4 cellular contexts compared by ENCODE assay signal in genomic region chr20:31981784-31982183, GRCh38.
TF ChIP-seq lines count a peak whose summit lies in the region.

No MANE protein-coding gene starts in this region.

TF ChIP-seq in SK-N-SH treated with all-trans-retinoic acid at 6 μM for 48 hours, 23 proteins besides CTCF, POLR2A, EP300 and RAD21:
- peak; percentile 77; the same call in 1 of the 2 replicates for TF ChIP-seq ZFP3 (CRISPR knock-in tag; IDR thresholded peaks at IDR 0.05)
- no peak for TF ChIP-seq ZC3H10 (CRISPR knock-in tag; IDR thresholded peaks at IDR 0.05)
- no peak for TF ChIP-seq CSRNP3 (CRISPR knock-in tag; IDR thresholded peaks at IDR 0.05)
- TF ChIP-seq ISL1 (CRISPR knock-in tag; IDR thresholded peaks at IDR 0.05), result no peak
TF ChIP-seq in SK-N-SH treated with all-trans-retinoic acid at 6 μM for 48 hours: peak in this region for 1.

TF ChIP-seq in SK-N-SH, 30 proteins besides CTCF, POLR2A, EP300 and RAD21:
- TF ChIP-seq MAX (IDR thresholded peaks at IDR 0.05; ENCODE audit: low read depth), result no peak
- no peak for TF ChIP-seq POLR2AphosphoS5 (IDR thresholded peaks at IDR 0.05; ENCODE audit: low read depth, low read length)
- no peak for TF ChIP-seq RXRA (IDR thresholded peaks at IDR 0.05; ENCODE audit: borderline replicate concordance, low read depth)
- TF ChIP-seq FOSL2 (IDR thresholded peaks at IDR 0.05; ENCODE audit: borderline replicate concordance, low read depth), result no peak
- TF ChIP-seq FOXM1 (IDR thresholded peaks at IDR 0.05; ENCODE audit: low read depth), result no peak
- TF ChIP-seq IRF3 (IDR thresholded peaks at IDR 0.05; ENCODE audit: low read depth, low read length), result no peak
- no peak for TF ChIP-seq USF1 (IDR thresholded peaks at IDR 0.05; ENCODE audit: borderline replicate concordance, low read depth)
- no peak for TF ChIP-seq YY1 (IDR thresholded peaks at IDR 0.05; ENCODE audit: low read depth)

TF ChIP-seq in PFSK-1, 5 proteins besides CTCF, POLR2A, EP300 and RAD21:
- TF ChIP-seq REST (IDR thresholded peaks at IDR 0.05; ENCODE audit: insufficient read depth in 1 of 2, low read depth in 2 of 2, low read length in 2 of 2) (peak; percentile 31 to 62; a peak in 1 of 4 replicates), TAF1 (IDR thresholded peaks at IDR 0.05; ENCODE audit: borderline replicate concordance, insufficient read depth, low read length) (no peak)

TF ChIP-seq in K562, 482 proteins besides CTCF, POLR2A, EP300 and RAD21:
- TF ChIP-seq ZFP36 (IDR thresholded peaks at IDR 0.05; ENCODE audit: low read depth, low read length, partially characterized antibody) (peak; percentile 90), MBD1 (CRISPR knock-in tag; IDR thresholded peaks at IDR 0.05) (no peak)
